Comparison of ENCODE assay signal across 17 cellular contexts in genomic region chr4:123305746-123306145, GRCh38.
"Had no signal": no experiment of that assay in that cellular context is flagged by ENCODE, and none has a peak within 500 bp of the region (broad histone marks: within the 10 kb centered on the region; RNA-seq: fewer than 3 reads in every experiment).

No MANE protein-coding gene starts in this region.

- H3K27ac Mint-ChIP-seq: activated B cell treated with CpG ODN at 0.5 μM for 24 hours; activated naive CD4-positive, alpha-beta T cell treated with anti-CD3 and anti-CD28 coated beads, Interleukin-2, amount 10 ng/mL, durations not matched to agents 7 days and 5 days; activated T-helper 2 cell treated with anti-CD3 and anti-CD28 coated beads, Interferon-gamma antibody, Interleukin-2, Interleukin-4, amounts not matched to agents 10 μg/mL and 5 μg/mL and 100 μg/mL, durations not matched to agents 14 hours and 24 hours and 36 hours; progenitor cell of endocrine pancreas had no signal

- H3K27me3 Mint-ChIP-seq: activated B cell treated with CpG ODN at 0.5 μM for 24 hours; activated naive CD4-positive, alpha-beta T cell treated with anti-CD3 and anti-CD28 coated beads, Interleukin-2, amount 10 ng/mL, durations not matched to agents 7 days and 5 days; progenitor cell of endocrine pancreas had no signal

- H3K4me3 Mint-ChIP-seq: activated B cell treated with CpG ODN at 0.5 μM for 24 hours; activated naive CD4-positive, alpha-beta T cell treated with anti-CD3 and anti-CD28 coated beads, Interleukin-2, amount 10 ng/mL, durations not matched to agents 7 days and 5 days had no signal

- H3K4me3 ChIP-seq: adrenal gland, coronary artery, sigmoid colon, testis had no signal

- H3K36me3 ChIP-seq: adrenal gland, sigmoid colon had no signal

- DNase-seq: activated B cell treated with CpG ODN at 0.5 μM for 24 hours; activated CD4-positive, alpha-beta T cell treated with anti-CD3 and anti-CD28 coated beads, Interleukin-2, amount 50 U/mL, for 1 hour; activated naive CD4-positive, alpha-beta T cell treated with anti-CD3 and anti-CD28 coated beads, Interleukin-2, amount 10 ng/mL, durations not matched to agents 7 days and 5 days; activated T-cell treated with anti-CD3 and anti-CD28 coated beads for 4 hours; adrenal gland; central memory CD4-positive, alpha-beta T cell; effector CD8-positive, alpha-beta T cell; erythroblast; hippocampal formation; kidney glomerular epithelial cell; sigmoid colon; stimulated activated CD4-positive, alpha-beta T cell treated with anti-CD3 and anti-CD28 coated beads, Interleukin-2, amount 100 ng/mL, for 48 hours; stimulated activated naive CD8-positive, alpha-beta T cell treated with anti-CD3 and anti-CD28 coated beads, Interleukin-15, Interleukin-2, amounts not matched to agents 100 U/mL and 50 U/mL, for 24 hours; testis had no signal

- H3K27me3 ChIP-seq: adrenal gland, sigmoid colon, testis had no signal

- H3K4me1 ChIP-seq: adrenal gland, sigmoid colon had no signal

- ATAC-seq: stimulated activated naive CD8-positive, alpha-beta T cell treated with anti-CD3 and anti-CD28 coated beads, Interleukin-15, Interleukin-2, amounts not matched to agents 100 U/mL and 50 U/mL, for 24 hours had no signal

- H3K27ac ChIP-seq: adrenal gland, coronary artery, testis had no signal

- H3K9me3 ChIP-seq: adrenal gland, sigmoid colon, testis had no signal

- H3K9me3 Mint-ChIP-seq: activated B cell treated with CpG ODN at 0.5 μM for 24 hours; activated naive CD4-positive, alpha-beta T cell treated with anti-CD3 and anti-CD28 coated beads, Interleukin-2, amount 10 ng/mL, durations not matched to agents 7 days and 5 days; activated T-helper 2 cell treated with anti-CD3 and anti-CD28 coated beads, Interferon-gamma antibody, Interleukin-2, Interleukin-4, amounts not matched to agents 10 μg/mL and 5 μg/mL and 100 μg/mL, durations not matched to agents 14 hours and 24 hours and 36 hours had no signal

- H3K4me1 Mint-ChIP-seq: activated naive CD4-positive, alpha-beta T cell treated with anti-CD3 and anti-CD28 coated beads, Interleukin-2, amount 10 ng/mL, durations not matched to agents 7 days and 5 days had no signal
